ENCODE assay signal across 1 cellular context in the genomic region with DNA sequence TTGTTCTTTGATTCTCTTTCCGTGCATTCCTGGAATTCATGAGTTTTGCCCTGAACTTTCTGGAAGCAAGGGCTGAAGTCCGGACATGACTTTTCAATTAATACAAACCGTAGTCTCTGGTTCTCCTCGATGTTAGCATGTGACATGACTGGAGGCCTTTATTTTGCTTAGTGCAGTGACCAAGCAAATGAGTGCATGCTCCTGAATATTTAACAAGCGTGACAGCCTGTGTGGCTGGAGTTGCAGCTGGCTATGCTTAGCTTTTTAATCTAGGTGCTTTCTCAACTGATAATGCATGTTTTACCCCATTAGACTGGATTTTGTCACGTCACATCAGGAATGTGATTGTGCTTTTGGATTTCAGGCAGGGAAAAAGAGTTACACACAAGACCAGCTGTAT.
TF ChIP-seq lines count a peak whose summit lies in the region.

No MANE protein-coding gene starts in this region.

TF ChIP-seq in IMR-90, 13 proteins besides CTCF, POLR2A, EP300 and RAD21 (continued from another document):
- TF ChIP-seq, protein P1, sequence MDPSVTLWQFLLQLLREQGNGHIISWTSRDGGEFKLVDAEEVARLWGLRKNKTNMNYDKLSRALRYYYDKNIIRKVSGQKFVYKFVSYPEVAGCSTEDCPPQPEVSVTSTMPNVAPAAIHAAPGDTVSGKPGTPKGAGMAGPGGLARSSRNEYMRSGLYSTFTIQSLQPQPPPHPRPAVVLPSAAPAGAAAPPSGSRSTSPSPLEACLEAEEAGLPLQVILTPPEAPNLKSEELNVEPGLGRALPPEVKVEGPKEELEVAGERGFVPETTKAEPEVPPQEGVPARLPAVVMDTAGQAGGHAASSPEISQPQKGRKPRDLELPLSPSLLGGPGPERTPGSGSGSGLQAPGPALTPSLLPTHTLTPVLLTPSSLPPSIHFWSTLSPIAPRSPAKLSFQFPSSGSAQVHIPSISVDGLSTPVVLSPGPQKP (IDR thresholded peaks at IDR 0.05; ENCODE audit: borderline replicate concordance, low read depth, low read length) = no peak
